ENCODE assay signal across 1 cellular context in genomic region chr11:36452231-36452630, GRCh38.
TF ChIP-seq lines count a peak whose summit lies in the region.

No MANE protein-coding gene starts in this region.

TF ChIP-seq in SK-N-SH treated with all-trans-retinoic acid at 6 μM for 48 hours, 23 proteins besides CTCF, POLR2A, EP300 and RAD21 (continued from another document):
- no peak for TF ChIP-seq CREB5 (CRISPR knock-in tag; IDR thresholded peaks at IDR 0.05; ENCODE audit: low read depth)
- TF ChIP-seq SNAI2 (CRISPR knock-in tag; IDR thresholded peaks at IDR 0.05), result no peak
- no peak for TF ChIP-seq TOX (CRISPR knock-in tag; IDR thresholded peaks at IDR 0.05; ENCODE audit: borderline replicate concordance)
